10 cellular contexts compared by ENCODE assay signal in genomic region chr12:6425588-6426531, GRCh38. TPM values are rescaled to one million over a fixed set of nuclear protein-coding genes. Genes with fewer than 3 reads are reported as not detected.
DNase-seq lines count a peak whose midpoint lies in the region; ATAC-seq and TF ChIP-seq lines count a peak whose summit lies in the region.
"Had no signal": no experiment of that assay in that cellular context is flagged by ENCODE, and none has a peak within 500 bp of the region (broad histone marks: within the 10 kb centered on the region; RNA-seq: fewer than 3 reads in every experiment).

No MANE protein-coding gene starts in this region.

- H3K27me3 ChIP-seq in IMR-90 (ENCODE audit: control insufficient read depth, insufficient read depth, low read length) (no peaks in the 10 kb centered on the region), adrenal gland (no peaks in the 10 kb centered on the region), osteoblast (ENCODE audit: insufficient read depth, low read length) (no peaks in the 10 kb centered on the region), PC-3 (ENCODE audit: low read length) (no peaks in the 10 kb centered on the region)

- ATAC-seq in IMR-90 (ENCODE audit: low read depth) (no peak), PC-3 (no peak), GM18858 (IDR thresholded peaks at IDR 0.05; ENCODE audit: unreplicated experiment) (no peak)

- peaks cover 6% of the 10 kb centered on the region for H3K9me1 ChIP-seq in IMR-90 (ENCODE audit: insufficient read depth, low read length)

- H3F3A ChIP-seq in PC-3 (ENCODE audit: low read length, unreplicated experiment): peaks cover 1% of the 10 kb centered on the region

- H2BK20ac ChIP-seq in IMR-90 (ENCODE audit: low read depth, low read length): no peak overlapping the region

- H2AFZ ChIP-seq in IMR-90 (replicated peaks; ENCODE audit: low read length, poor library complexity): no peak overlapping the region
- peak overlapping the region; percentile 9 for H2AFZ ChIP-seq in osteoblast (ENCODE audit: low read length)
- no peak overlapping the region for H2AFZ ChIP-seq in PC-3 (ENCODE audit: low read length)

- H3K36me3 ChIP-seq in IMR-90 (ENCODE audit: control insufficient read depth, insufficient read depth, low read length): no peaks in the 10 kb centered on the region
- H3K36me3 ChIP-seq in adrenal gland (replicated peaks in 1 of 2): no peaks in the 10 kb centered on the region
- H3K36me3 ChIP-seq in osteoblast (ENCODE audit: insufficient read depth, low read length): no peaks in the 10 kb centered on the region
- H3K36me3 ChIP-seq in PC-3 (ENCODE audit: low read depth, low read length): no peaks in the 10 kb centered on the region

- H3K9ac ChIP-seq in IMR-90 (ENCODE audit: low read depth, low read length) (no peak overlapping the region), PC-3 (ENCODE audit: low read length) (no peak overlapping the region)

- no peak overlapping the region for H2BK15ac ChIP-seq in IMR-90 (ENCODE audit: low read depth, low read length)

- H3K18ac ChIP-seq in IMR-90 (ENCODE audit: low read depth, low read length): no peak overlapping the region

- H2BK5ac ChIP-seq in IMR-90 (ENCODE audit: low read depth, low read length, poor library complexity, severe bottlenecking): no peak overlapping the region

- no peaks in the 10 kb centered on the region for H4K20me1 ChIP-seq in IMR-90 (ENCODE audit: insufficient read depth, low read length)
- no peaks in the 10 kb centered on the region for H4K20me1 ChIP-seq in osteoblast (ENCODE audit: insufficient read depth, low read length)
- H4K20me1 ChIP-seq in PC-3 (ENCODE audit: low read length): no peaks in the 10 kb centered on the region

- DNase-seq in GM10248 (ENCODE audit: extremely low spot score) (peak; percentile 38), IMR-90 (peak; percentile 6), adrenal gland (peak; percentile 61 to 91 (median 88)), osteoblast (ENCODE audit: insufficient read length, low spot score, missing footprints) (peak; percentile 75), PC-3 (no peak)
- no peak for DNase-seq in effector CD4-positive, alpha-beta T cell
- DNase-seq: activated gamma-delta T cell treated with Interleukin-2 at 50 U/mL for 16 hours had no signal

- H3K9me2 ChIP-seq in PC-3 (replicated peaks; ENCODE audit: low read length): no peaks in the 10 kb centered on the region

- H3K79me2 ChIP-seq in osteoblast (ENCODE audit: insufficient read depth, low read length) (no peaks in the 10 kb centered on the region), PC-3 (ENCODE audit: low read length) (no peaks in the 10 kb centered on the region)

- H3K23ac ChIP-seq in IMR-90 (ENCODE audit: low read depth, low read length): no peak overlapping the region

- POLR2A ChIA-PET in GM10248 (lab: Yijun Ruan, JAX): interaction anchor here (1.1 to 2.1 kb wide), 6 partner anchors 18 to 113 kb away, joined by 4 to 9 read pairs (median 4); partner anchors contain the start of genes TAPBPL and VAMP1
- POLR2A ChIA-PET in IMR-90 (lab: Charles Lee; ENCODE audit: unreplicated experiment): no interaction called here
- POLR2A ChIA-PET in PC-3 (lab: Charles Lee; ENCODE audit: unreplicated experiment): no interaction called here

- TF ChIP-seq CTCF in GM10248 (IDR thresholded peaks at IDR 0.05; ENCODE audit: control extremely low read depth, extremely low read depth, low read depth, missing control alignments): no peak
- no peak for TF ChIP-seq CTCF in IMR-90 (conservative IDR thresholded peaks at IDR 0.05; ENCODE audit: low read depth, low read length)
- no peak for TF ChIP-seq CTCF in adrenal gland (IDR thresholded peaks at IDR 0.05)
- TF ChIP-seq CTCF in osteoblast (IDR thresholded peaks at IDR 0.05; ENCODE audit: extremely low read depth, low read depth, low read length): no peak
- no peak for TF ChIP-seq CTCF in PC-3 (conservative IDR thresholded peaks at IDR 0.05; ENCODE audit: low read depth, low read length)

- H3K4me3 ChIP-seq in IMR-90 (ENCODE audit: insufficient read depth, low read depth, low read length) (no peak overlapping the region), adrenal gland (no peak overlapping the region), osteoblast (ENCODE audit: insufficient read depth, low read length) (no peak overlapping the region), PC-3 (ENCODE audit: low read length) (no peak overlapping the region)

- no peak overlapping the region for H4K5ac ChIP-seq in IMR-90 (ENCODE audit: low read depth, low read length)

- in situ Hi-C loops in IMR-90 (cut with MboI; ENCODE audit: low sequenced_read_pairs): no loop called here

- no peak overlapping the region for H3K4ac ChIP-seq in IMR-90 (ENCODE audit: low read depth, low read length)

- 73% methylated on average over 9 of the region's 23 CpGs; no CpG with 5 or more reads in 1 of the 2 experiments for WGBS in IMR-90 (ENCODE audit: extremely low coverage in 2 of 2, insufficient read length in 1 of 2), 2 experiments
- 70 to 82% (median 72%) methylated on average over 17 to 23 of the region's 23 CpGs for WGBS in adrenal gland, 4 donors

- H3K27ac ChIP-seq in IMR-90 (ENCODE audit: insufficient read depth, low read length): no peak overlapping the region
- H3K27ac ChIP-seq in adrenal gland: peak overlapping the region in 2 of 5 donors; percentile 25 to 28
- no peak overlapping the region for H3K27ac ChIP-seq in osteoblast (ENCODE audit: low read depth, low read length)
- no peak overlapping the region for H3K27ac ChIP-seq in PC-3 (ENCODE audit: low read length)

- no peak overlapping the region for H4K8ac ChIP-seq in IMR-90 (ENCODE audit: low read depth in 2 of 2, low read length in 2 of 2)

- TF ChIP-seq POLR2A in IMR-90 (IDR thresholded peaks at IDR 0.05; ENCODE audit: low read depth, low read length) (no peak), adrenal gland (IDR thresholded peaks at IDR 0.05) (no peak)

- CTCF ChIA-PET in GM10248 (lab: Yijun Ruan, JAX): interaction anchor here (0.8 to 7.4 kb wide), 10 partner anchors 8 to 138 kb away, joined by 3 to 112 read pairs (median 25); partner anchors contain the start of genes CD27, TAPBPL and VAMP1
- CTCF ChIA-PET in IMR-90 (lab: Yijun Ruan, JAX): interaction anchor here (0.9 kb wide), 1 partner anchor 40 kb away, joined by 4 read pairs; no protein-coding TSS in a partner anchor
- CTCF ChIA-PET in PC-3 (lab: Charles Lee): no interaction called here

- no peaks in the 10 kb centered on the region for H3K79me1 ChIP-seq in IMR-90 (ENCODE audit: low read depth in 1 of 2, low read length in 2 of 2)

- H3K4me2 ChIP-seq in IMR-90 (ENCODE audit: low read depth, low read length) (no peak overlapping the region), osteoblast (ENCODE audit: insufficient read depth, low read length) (no peak overlapping the region), PC-3 (ENCODE audit: low read length) (no peak overlapping the region)

- BruUV-seq in IMR-90 (replicated peaks; lab: Mats Ljungman, UMichigan) (no TSS peak), PC-3 (replicated peaks; lab: Mats Ljungman, UMichigan) (no TSS peak)

- H2AK5ac ChIP-seq in IMR-90 (ENCODE audit: low read depth, low read length): no peak overlapping the region

- no peak overlapping the region for H2BK120ac ChIP-seq in IMR-90 (ENCODE audit: low read depth, low read length)

- dilution Hi-C loops in IMR-90 (cut with HindIII; ENCODE audit: low sequenced_read_pairs, unreplicated experiment): no loop called here

- H2AK9ac ChIP-seq in IMR-90 (replicated peaks; ENCODE audit: low read depth, low read length, poor library complexity): no peak overlapping the region

- H3K9me3 ChIP-seq in IMR-90 (ENCODE audit: control insufficient read depth, insufficient read depth, low read length) (no peaks in the 10 kb centered on the region), adrenal gland (replicated peaks in 1 of 3) (no peaks in the 10 kb centered on the region), osteoblast (ENCODE audit: low read depth, low read length) (no peaks in the 10 kb centered on the region), PC-3 (ENCODE audit: low read length) (no peaks in the 10 kb centered on the region)

- H3K14ac ChIP-seq in IMR-90 (replicated peaks; ENCODE audit: low read depth, low read length): no peak overlapping the region

- intact Hi-C loops in IMR-90 (cut with micrococcal nuclease): no loop called here
- intact Hi-C loops in adrenal gland (cut with DNase I): loop anchor here in 1 of 2 donors (5.0 to 10.0 kb wide), 2 partner anchors 36 to 109 kb away; partner anchors contain the start of gene GAPDH
- intact Hi-C loops in PC-3 (cut with micrococcal nuclease): no loop called here

- H3K56ac ChIP-seq in IMR-90 (ENCODE audit: extremely low read depth, insufficient read depth, low read length): no peak overlapping the region

- no peak overlapping the region for H4K91ac ChIP-seq in IMR-90 (ENCODE audit: insufficient read depth, low read depth, low read length)

- no peak for TF ChIP-seq RAD21 in IMR-90 (IDR thresholded peaks at IDR 0.05; ENCODE audit: low read length)

- H3K4me1 ChIP-seq in IMR-90 (ENCODE audit: control insufficient read depth, insufficient read depth, low read length) (peaks cover 4% of the 10 kb centered on the region), adrenal gland (replicated peaks in 1 of 2) (peaks cover 10 to 23% of the 10 kb centered on the region in 2 donors), osteoblast (ENCODE audit: insufficient read depth, low read length) (peaks cover 13% of the 10 kb centered on the region), PC-3 (ENCODE audit: insufficient read depth, low read length) (peaks cover 11% of the 10 kb centered on the region)

RNA-seq across cellular contexts. Expression of gene CD27, which starts 18.9 kb away (rescaled TPM):
- total RNA-seq in IMR-90 (2012; rRNA removed): not detected in 2 replicates
- polyA plus RNA-seq in IMR-90 (2012; rRNA removed): 0.07 and 0.10 TPM in 2 replicates
- 0.05 TPM in 1 of 2 replicates, not detected in the other for polyA plus RNA-seq in IMR-90 (2012; cell fraction: cytosol; rRNA removed)
- polyA plus RNA-seq in IMR-90 (2012; cell fraction: nucleus; rRNA removed; ENCODE audit: low replicate concordance): 0.07 TPM in 1 of 2 replicates, not detected in the other
- 1 to 10 TPM in 2 of 8 donors, under 1 TPM in 5, not detected in 1; 0.18 to 8.9 (median 0.55) TPM for total RNA-seq in adrenal gland
- polyA plus RNA-seq in adrenal gland: 1 to 10 TPM in 2 of 3 donors, under 1 TPM in 1; 0.77 to 2.1 (median 1.1) TPM
- total RNA-seq in osteoblast: not detected in 2 replicates
- not detected in 2 replicates for total RNA-seq in PC-3 (2014; rRNA removed)
- total RNA-seq: lung microvascular endothelial cell, RPMI7951 had no signal

RNA-seq across cellular contexts. Expression of gene TAPBPL, which starts 26.0 kb away (rescaled TPM):
- 3.4 and 3.6 TPM in 2 replicates for total RNA-seq in IMR-90 (2012; rRNA removed)
- polyA plus RNA-seq in IMR-90 (2012; rRNA removed): 10.4 and 12.1 TPM in 2 replicates
- polyA plus RNA-seq in IMR-90 (2012; cell fraction: cytosol; rRNA removed): 8.1 and 14.4 TPM in 2 replicates
- 8.3 and 12.8 TPM in 2 replicates for polyA plus RNA-seq in IMR-90 (2012; cell fraction: nucleus; rRNA removed; ENCODE audit: low replicate concordance)
- 10 to 100 TPM; 19.4 to 42.4 (median 35.7) TPM for total RNA-seq in adrenal gland
- 10 to 100 TPM; 13.8 to 41.6 (median 26.5) TPM for polyA plus RNA-seq in adrenal gland
- 11.8 and 13.8 TPM in 2 replicates for total RNA-seq in osteoblast
- 0.47 and 1.8 TPM in 2 replicates for total RNA-seq in PC-3 (2014; rRNA removed)

RNA-seq across cellular contexts. Expression of gene LTBR, which starts 41.9 kb away (rescaled TPM):
- total RNA-seq in IMR-90 (2012; rRNA removed) (19.7 and 24.7 TPM in 2 replicates), adrenal gland (100 to 1,000 TPM; 108 to 295 (median 174) TPM), osteoblast (110 and 121 TPM in 2 replicates), PC-3 (2014; rRNA removed) (160 and 163 TPM in 2 replicates)
- polyA plus RNA-seq in IMR-90 (2012; rRNA removed) (62.5 and 66.0 TPM in 2 replicates), adrenal gland (100 to 1,000 TPM in 2 of 3 donors, 10 to 100 TPM in 1; 71.0 to 165 (median 119) TPM)
- polyA plus RNA-seq in IMR-90 (2012; cell fraction: cytosol; rRNA removed): 71.8 and 82.3 TPM in 2 replicates
- 71.5 and 142 TPM in 2 replicates for polyA plus RNA-seq in IMR-90 (2012; cell fraction: nucleus; rRNA removed; ENCODE audit: low replicate concordance)

RNA-seq across cellular contexts. Expression of gene VAMP1, which starts 44.6 kb away (rescaled TPM):
- total RNA-seq in IMR-90 (2012; rRNA removed): 7.2 and 7.5 TPM in 2 replicates
- 21.9 and 23.1 TPM in 2 replicates for polyA plus RNA-seq in IMR-90 (2012; rRNA removed)
- polyA plus RNA-seq in IMR-90 (2012; cell fraction: cytosol; rRNA removed): 10.5 and 21.1 TPM in 2 replicates
- 87.7 and 150 TPM in 2 replicates for polyA plus RNA-seq in IMR-90 (2012; cell fraction: nucleus; rRNA removed; ENCODE audit: low replicate concordance)
- 10 to 100 TPM in 3 of 8 donors, 1 to 10 TPM in 5; 5.1 to 16.8 (median 9.1) TPM for total RNA-seq in adrenal gland
- polyA plus RNA-seq in adrenal gland: 10 to 100 TPM in 1 of 3 donors, 1 to 10 TPM in 2; 7.3 to 26.7 (median 9.6) TPM
- total RNA-seq in osteoblast: 6.5 and 9.1 TPM in 2 replicates
- 9.3 and 13.9 TPM in 2 replicates for total RNA-seq in PC-3 (2014; rRNA removed)

RNA-seq across cellular contexts. Expression of gene SCNN1A, which starts 50.5 kb away (rescaled TPM):
- not detected in 2 replicates for total RNA-seq in IMR-90 (2012; rRNA removed)
- polyA plus RNA-seq in IMR-90 (2012; rRNA removed): 0.24 and 0.41 TPM in 2 replicates
- polyA plus RNA-seq in IMR-90 (2012; cell fraction: cytosol; rRNA removed): 0.13 and 0.16 TPM in 2 replicates
- polyA plus RNA-seq in IMR-90 (2012; cell fraction: nucleus; rRNA removed; ENCODE audit: low replicate concordance): 0.32 and 1.2 TPM in 2 replicates
- 10 to 100 TPM in 7 of 8 donors, 1 to 10 TPM in 1; 7.6 to 38.0 (median 17.3) TPM for total RNA-seq in adrenal gland
- polyA plus RNA-seq in adrenal gland: 1 to 10 TPM; 4.3 to 5.3 (median 5.1) TPM
- under 0.01 and 0.36 TPM in 2 replicates for total RNA-seq in osteoblast
- 2.3 and 2.9 TPM in 2 replicates for total RNA-seq in PC-3 (2014; rRNA removed)
- total RNA-seq: RPMI7951 had no signal

Comparison
In these comparisons a context has a peak if more than half of its experiments do, and no peak if none do; other contexts are left out.
1. DNase-seq: peak in GM10248 (single experiment), IMR-90 (single experiment), adrenal gland (7 of 7) and osteoblast (single experiment); none in PC-3 (single experiment) and effector CD4-positive, alpha-beta T cell (single experiment).